ENCODE assay signal across 1 cellular context in the genomic region with DNA sequence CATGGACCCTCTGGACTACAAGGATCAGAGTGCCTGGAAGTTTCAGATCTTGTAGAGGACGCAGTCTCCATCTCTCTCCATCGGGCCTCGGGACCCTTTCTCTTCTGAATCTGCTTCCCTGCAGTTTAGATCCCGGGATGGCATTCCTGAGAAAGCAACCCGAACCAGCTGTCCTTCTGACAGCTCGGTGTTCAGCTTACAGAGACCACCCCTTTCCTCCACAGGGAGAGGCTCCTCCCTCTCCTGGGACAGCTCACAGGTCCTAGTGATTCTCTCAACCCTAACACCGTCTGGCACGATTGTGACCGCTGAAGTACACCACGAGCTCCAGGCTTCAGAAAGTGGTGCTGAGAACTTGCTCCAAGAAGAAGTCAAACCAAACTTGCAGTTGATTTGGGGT.
TF ChIP-seq lines count a peak whose summit lies in the region.

No MANE protein-coding gene starts in this region.

TF ChIP-seq in K562, 482 proteins besides CTCF, POLR2A, EP300 and RAD21:
- TF ChIP-seq, protein P1, sequence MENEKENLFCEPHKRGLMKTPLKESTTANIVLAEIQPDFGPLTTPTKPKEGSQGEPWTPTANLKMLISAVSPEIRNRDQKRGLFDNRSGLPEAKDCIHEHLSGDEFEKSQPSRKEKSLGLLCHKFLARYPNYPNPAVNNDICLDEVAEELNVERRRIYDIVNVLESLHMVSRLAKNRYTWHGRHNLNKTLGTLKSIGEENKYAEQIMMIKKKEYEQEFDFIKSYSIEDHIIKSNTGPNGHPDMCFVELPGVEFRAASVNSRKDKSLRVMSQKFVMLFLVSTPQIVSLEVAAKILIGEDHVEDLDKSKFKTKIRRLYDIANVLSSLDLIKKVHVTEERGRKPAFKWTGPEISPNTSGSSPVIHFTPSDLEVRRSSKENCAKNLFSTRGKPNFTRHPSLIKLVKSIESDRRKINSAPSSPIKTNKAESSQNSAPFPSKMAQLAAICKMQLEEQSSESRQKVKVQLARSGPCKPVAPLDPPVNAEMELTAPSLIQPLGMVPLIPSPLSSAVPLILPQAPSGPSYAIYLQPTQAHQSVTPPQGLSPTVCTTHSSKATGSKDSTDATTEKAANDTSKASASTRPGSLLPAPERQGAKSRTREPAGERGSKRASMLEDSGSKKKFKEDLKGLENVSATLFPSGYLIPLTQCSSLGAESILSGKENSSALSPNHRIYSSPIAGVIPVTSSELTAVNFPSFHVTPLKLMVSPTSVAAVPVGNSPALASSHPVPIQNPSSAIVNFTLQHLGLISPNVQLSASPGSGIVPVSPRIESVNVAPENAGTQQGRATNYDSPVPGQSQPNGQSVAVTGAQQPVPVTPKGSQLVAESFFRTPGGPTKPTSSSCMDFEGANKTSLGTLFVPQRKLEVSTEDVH (IDR thresholded peaks at IDR 0.05; ENCODE audit: low read depth, partially characterized antibody), result no peak
- no peak for TF ChIP-seq MEF2A (IDR thresholded peaks at IDR 0.05; ENCODE audit: control insufficient read depth, low read depth, low read length)
- TF ChIP-seq SMAD1 (IDR thresholded peaks at IDR 0.05; ENCODE audit: low read depth, low read length, partially characterized antibody), result no peak
- no peak for TF ChIP-seq ZNF740 (CRISPR knock-in tag; IDR thresholded peaks at IDR 0.05)
- no peak for TF ChIP-seq ZNF740 (tag; IDR thresholded peaks at IDR 0.05)
- no peak for TF ChIP-seq U2AF1 (optimal IDR thresholded peaks at IDR 0.05; ENCODE audit: low read depth, low read length)
- no peak for TF ChIP-seq GATAD2A (IDR thresholded peaks at IDR 0.05)
- TF ChIP-seq, protein P2, sequence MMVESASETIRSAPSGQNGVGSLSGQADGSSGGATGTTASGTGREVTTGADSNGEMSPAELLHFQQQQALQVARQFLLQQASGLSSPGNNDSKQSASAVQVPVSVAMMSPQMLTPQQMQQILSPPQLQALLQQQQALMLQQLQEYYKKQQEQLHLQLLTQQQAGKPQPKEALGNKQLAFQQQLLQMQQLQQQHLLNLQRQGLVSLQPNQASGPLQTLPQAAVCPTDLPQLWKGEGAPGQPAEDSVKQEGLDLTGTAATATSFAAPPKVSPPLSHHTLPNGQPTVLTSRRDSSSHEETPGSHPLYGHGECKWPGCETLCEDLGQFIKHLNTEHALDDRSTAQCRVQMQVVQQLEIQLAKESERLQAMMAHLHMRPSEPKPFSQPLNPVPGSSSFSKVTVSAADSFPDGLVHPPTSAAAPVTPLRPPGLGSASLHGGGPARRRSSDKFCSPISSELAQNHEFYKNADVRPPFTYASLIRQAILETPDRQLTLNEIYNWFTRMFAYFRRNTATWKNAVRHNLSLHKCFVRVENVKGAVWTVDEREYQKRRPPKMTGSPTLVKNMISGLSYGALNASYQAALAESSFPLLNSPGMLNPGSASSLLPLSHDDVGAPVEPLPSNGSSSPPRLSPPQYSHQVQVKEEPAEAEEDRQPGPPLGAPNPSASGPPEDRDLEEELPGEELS (CRISPR knock-in tag; IDR thresholded peaks at IDR 0.05; ENCODE audit: borderline replicate concordance), result no peak
- no peak for TF ChIP-seq NCOA6 (IDR thresholded peaks at IDR 0.05)
TF ChIP-seq in K562: peak in this region for 0.
